ENCODE assay signal across 11 cellular contexts in the genomic region with DNA sequence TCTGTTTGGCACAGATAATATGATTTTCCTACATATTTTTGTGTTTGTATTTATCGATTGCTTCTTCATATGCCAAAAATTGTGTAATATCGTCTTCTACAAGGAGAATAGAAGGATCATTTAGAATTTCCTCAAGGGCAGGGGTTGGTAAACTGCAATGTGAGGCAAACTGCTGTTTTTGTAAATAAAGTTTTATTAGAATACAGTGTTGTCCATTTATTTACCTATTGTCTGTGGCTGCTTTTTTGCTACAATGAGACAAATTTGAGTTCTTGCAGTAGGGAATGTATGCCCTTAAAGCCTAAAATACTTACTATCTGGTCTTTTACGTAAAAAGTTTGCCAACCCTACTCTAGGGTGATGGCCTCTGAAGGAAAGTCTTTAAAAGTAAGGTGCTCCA.
"Had no signal": no experiment of that assay in that cellular context is flagged by ENCODE, and none has a peak within 500 bp of the region (broad histone marks: within the 10 kb centered on the region; RNA-seq: fewer than 3 reads in every experiment).

No MANE protein-coding gene starts in this region.

- ATAC-seq: GM23338, HCT116 had no signal

- H3K4me1 ChIP-seq: HAP-1 had no signal

- FAIRE-seq: H1, H54 had no signal

- H3K36me3 ChIP-seq: HAP-1 had no signal

- H3K9me3 ChIP-seq: HAP-1 had no signal

- H3K27ac ChIP-seq: GM23248 had no signal

- H3K4me3 ChIP-seq: GM23248, GM23338, HAP-1 had no signal

- H3K9ac ChIP-seq: GM23248 had no signal

- DNase-seq: GM23248, GOT3, H7, H9, HCEC 1CT, HFFc6 had no signal

- H2AFZ ChIP-seq: GM23248, GM23338 had no signal

- H3K4me2 ChIP-seq: GM23338 had no signal
